Comparison of ENCODE assay signal across 29 cellular contexts in genomic region chr6:108078191-108078590, GRCh38.
"Had no signal": no experiment of that assay in that cellular context is flagged by ENCODE, and none has a peak within 500 bp of the region (broad histone marks: within the 10 kb centered on the region; RNA-seq: fewer than 3 reads in every experiment).

No MANE protein-coding gene starts in this region.

- H3K4me3 ChIP-seq: esophagus muscularis mucosa had no signal

- H3K27ac Mint-ChIP-seq: activated CD4-positive, alpha-beta memory T cell treated with anti-CD3 and anti-CD28 coated beads for 36 hours; activated CD4-positive, alpha-beta T cell treated with anti-CD3 and anti-CD28 coated beads for 36 hours; activated CD4-positive, alpha-beta T cell treated with anti-CD3 and anti-CD28 coated beads, Interleukin-2, amount 10 ng/mL, durations not matched to agents 24 days and 14 days; activated naive CD8-positive, alpha-beta T cell; activated T-cell treated with anti-CD3 and anti-CD28 coated beads, Interleukin-2, amount 50 U/mL, for 24 hours; activated T-helper 17 cell treated with anti-CD3 and anti-CD28 coated beads, Interleukin-2, amount 50 U/mL, for 72 hours; effector memory CD8-positive, alpha-beta T cell; T-helper 17 cell; T-helper 2 cell treated with Interferon-gamma antibody and Interleukin-4, amounts not matched to agents 5 μg/mL and 100 μg/mL, for 36 hours had no signal

- H3K9me3 Mint-ChIP-seq: activated CD4-positive, alpha-beta memory T cell treated with anti-CD3 and anti-CD28 coated beads for 36 hours; activated CD4-positive, alpha-beta T cell treated with anti-CD3 and anti-CD28 coated beads, Interleukin-2, amount 10 ng/mL, durations not matched to agents 24 days and 14 days; activated T-cell treated with anti-CD3 and anti-CD28 coated beads, Interleukin-2, amount 50 U/mL, for 24 hours; activated T-helper 17 cell treated with anti-CD3 and anti-CD28 coated beads, Interleukin-2, amount 50 U/mL, for 72 hours; central memory CD8-positive, alpha-beta T cell; effector memory CD8-positive, alpha-beta T cell; T-helper 2 cell treated with Interferon-gamma antibody and Interleukin-4, amounts not matched to agents 5 μg/mL and 100 μg/mL, for 36 hours had no signal

- ATAC-seq: activated CD4-positive, alpha-beta T cell treated with anti-CD3 and anti-CD28 coated beads for 36 hours; activated T-helper 17 cell treated with anti-CD3 and anti-CD28 coated beads, Interleukin-2, amount 50 U/mL, for 72 hours; effector memory CD8-positive, alpha-beta T cell; T-helper 17 cell had no signal

- H3K27me3 ChIP-seq: brain microvascular endothelial cell had no signal

- H3K27me3 Mint-ChIP-seq: activated CD4-positive, alpha-beta memory T cell treated with anti-CD3 and anti-CD28 coated beads for 36 hours had no signal

- H3K4me3 Mint-ChIP-seq: activated CD4-positive, alpha-beta memory T cell treated with anti-CD3 and anti-CD28 coated beads for 36 hours; activated CD4-positive, alpha-beta T cell treated with anti-CD3 and anti-CD28 coated beads for 36 hours; activated CD4-positive, alpha-beta T cell treated with anti-CD3 and anti-CD28 coated beads, Interleukin-2, amount 10 ng/mL, durations not matched to agents 24 days and 14 days; activated naive CD8-positive, alpha-beta T cell; activated T-cell treated with anti-CD3 and anti-CD28 coated beads, Interleukin-2, amount 50 U/mL, for 24 hours; activated T-helper 17 cell treated with anti-CD3 and anti-CD28 coated beads, Interleukin-2, amount 50 U/mL, for 72 hours; central memory CD8-positive, alpha-beta T cell; effector memory CD8-positive, alpha-beta T cell; T-helper 17 cell; T-helper 2 cell treated with Interferon-gamma antibody and Interleukin-4, amounts not matched to agents 5 μg/mL and 100 μg/mL, for 36 hours had no signal

- H3K36me3 ChIP-seq: brain microvascular endothelial cell, esophagus muscularis mucosa had no signal

- DNase-seq: activated CD4-positive, alpha-beta memory T cell treated with anti-CD3 and anti-CD28 coated beads for 36 hours; activated CD4-positive, alpha-beta T cell treated with anti-CD3 and anti-CD28 coated beads for 36 hours; activated CD4-positive, alpha-beta T cell treated with anti-CD3 and anti-CD28 coated beads, Interleukin-2, amount 10 ng/mL, durations not matched to agents 24 days and 14 days; activated CD4-positive, CD25-positive, alpha-beta regulatory T cell; activated CD4-positive, CD25-positive, alpha-beta regulatory T cell treated with anti-CD3 and anti-CD28 coated beads, Interleukin-2, amount 50 U/mL, for 72 hours; activated CD8-positive, alpha-beta memory T cell treated with anti-CD3 and anti-CD28 coated beads, Interleukin-2, amount 50 U/mL, for 48 hours; activated effector memory CD4-positive, alpha-beta T cell treated with Interleukin-2 at 50 U/mL for 16 hours; activated gamma-delta T cell treated with Interleukin-2 at 50 U/mL for 16 hours; activated naive CD4-positive, alpha-beta T cell treated with anti-CD3 and anti-CD28 coated beads, Interleukin-2, amount 50 U/mL, for 16 hours; activated naive CD4-positive, alpha-beta T cell treated with Interleukin-2 at 50 U/mL for 16 hours; activated T-cell treated with anti-CD3 and anti-CD28 coated beads for 4 hours; activated T-cell treated with anti-CD3 and anti-CD28 coated beads, Interleukin-2, amount 50 U/mL, for 24 hours; amniotic stem cell; anterior cingulate cortex; brain microvascular endothelial cell; cortex of kidney; dermis blood vessel endothelial cell; effector CD4-positive, alpha-beta T cell; effector memory CD8-positive, alpha-beta T cell; erythroblast; foreskin melanocyte; head of caudate nucleus; T-helper 1 cell; T-helper 17 cell had no signal

- H3K9me3 ChIP-seq: esophagus muscularis mucosa had no signal

- H3K36me3 Mint-ChIP-seq: activated CD4-positive, alpha-beta memory T cell treated with anti-CD3 and anti-CD28 coated beads for 36 hours had no signal
